11 cellular contexts compared by ENCODE assay signal in the genomic region with DNA sequence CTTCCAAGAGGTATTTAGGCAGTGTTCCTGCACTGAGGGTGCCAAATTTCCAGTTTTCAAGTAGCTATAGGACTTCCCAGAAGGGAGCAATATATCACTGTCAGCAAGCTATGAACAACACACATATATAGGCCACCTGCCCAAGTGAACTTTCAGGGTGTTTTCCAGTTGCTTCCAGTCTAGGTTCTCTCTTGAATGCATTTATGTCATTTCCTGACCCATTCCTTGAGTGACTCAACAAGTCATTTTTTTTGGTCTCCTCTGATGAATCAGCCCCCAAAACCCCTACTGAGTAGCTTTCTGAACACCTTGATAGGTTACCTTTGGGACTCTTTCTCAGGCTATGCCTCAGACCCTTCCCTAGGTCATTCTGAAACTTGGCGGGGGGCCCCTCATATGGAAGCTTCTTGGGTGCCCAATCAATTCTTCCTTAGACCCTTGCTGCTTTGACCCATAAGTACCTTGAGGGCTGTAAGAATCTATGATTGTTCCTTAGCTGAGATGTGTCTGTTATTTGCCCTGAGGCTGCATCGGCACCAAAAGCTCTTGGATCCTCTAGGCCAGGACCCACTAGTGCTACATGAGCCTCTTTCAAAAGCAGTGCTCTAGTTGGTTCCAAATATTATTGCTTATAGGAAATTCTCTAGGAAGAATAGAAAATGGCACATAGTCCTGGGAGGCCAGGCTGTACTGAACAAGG. TPM values are rescaled to one million over a fixed set of nuclear protein-coding genes. Genes with fewer than 3 reads are reported as not detected.
DNase-seq lines count a peak whose midpoint lies in the region; ATAC-seq and TF ChIP-seq lines count a peak whose summit lies in the region.
"Had no signal": no experiment of that assay in that cellular context is flagged by ENCODE, and none has a peak within 500 bp of the region (broad histone marks: within the 10 kb centered on the region; RNA-seq: fewer than 3 reads in every experiment).

No MANE protein-coding gene starts in this region.

- no peak overlapping the region for H3K27ac Mint-ChIP-seq in activated B cell treated with CpG ODN at 0.5 μM for 24 hours

- peak; percentile 65 for ATAC-seq in GM18868 (IDR thresholded peaks at IDR 0.05; ENCODE audit: unreplicated experiment)
- peak; percentile 34 for ATAC-seq in activated B cell treated with CpG ODN at 0.5 μM for 24 hours (ENCODE audit: low read depth)
- ATAC-seq: left cardiac atrium had no signal

- CTCF ChIA-PET in activated B cell treated with CpG ODN at 0.5 μM for 24 hours (lab: Charles Lee): interaction anchor here (1.7 kb wide), 1 partner anchor 17 kb away, joined by 5 read pairs; no protein-coding TSS in a partner anchor

- H3K4me3 Mint-ChIP-seq in activated B cell treated with CpG ODN at 0.5 μM for 24 hours: no peak overlapping the region

- H3K27me3 Mint-ChIP-seq in activated B cell treated with CpG ODN at 0.5 μM for 24 hours: no peaks in the 10 kb centered on the region

- no peak for TF ChIP-seq CTCF in activated B cell treated with CpG ODN at 0.5 μM for 24 hours (IDR thresholded peaks at IDR 0.05)

- H3K9me3 Mint-ChIP-seq in activated B cell treated with CpG ODN at 0.5 μM for 24 hours: no peaks in the 10 kb centered on the region

- intact Hi-C loops in activated B cell treated with CpG ODN at 0.5 μM for 24 hours (cut with micrococcal nuclease): no loop called here

- peaks cover 17% of the 10 kb centered on the region for H3K4me1 Mint-ChIP-seq in activated B cell treated with CpG ODN at 0.5 μM for 24 hours

- H3K36me3 Mint-ChIP-seq in activated B cell treated with CpG ODN at 0.5 μM for 24 hours (ENCODE audit: low read depth): peaks cover 3% of the 10 kb centered on the region

- DNase-seq in D341Med (ENCODE audit: low spot score) (peak; percentile 1), activated B cell treated with CpG ODN at 0.5 μM for 24 hours (no peak), iris pigment epithelial cell (ENCODE audit: low read depth) (peak; percentile 53), DMS114 treated with DMSO at 0.1 percent for 48 hours (lab: John Stamatoyannopoulos, UW; ENCODE audit: unreplicated experiment) (no peak), GM19238 (ENCODE audit: insufficient read length, low spot score) (no peak), NOMO-1 treated with dmso at 0.1 percent for 144 hours (lab: John Stamatoyannopoulos, UW; ENCODE audit: unreplicated experiment) (no peak)
- DNase-seq: DMS 273 treated with DMSO at 0.1 percent for 48 hours, left cardiac atrium, NCI-H1105 treated with DMSO at 0.1 percent for 48 hours, upper lobe of left lung had no signal

- POLR2A ChIA-PET in activated B cell treated with CpG ODN at 0.5 μM for 24 hours (lab: Charles Lee): interaction anchor here (1.1 kb wide), 1 partner anchor 8 kb away, joined by 3 read pairs; no protein-coding TSS in a partner anchor

RNA-seq across cellular contexts. Expression of gene DNAJB5, which starts 12.4 kb away (rescaled TPM):
- total RNA-seq in activated B cell treated with CpG ODN at 0.5 μM for 24 hours: 5.4 and 6.4 TPM in 2 replicates

RNA-seq across cellular contexts. Expression of gene PHF24, which starts 43.9 kb away (rescaled TPM):
- total RNA-seq in activated B cell treated with CpG ODN at 0.5 μM for 24 hours: 0.13 TPM in 1 of 2 replicates, not detected in the other

Comparison
In these comparisons a context has a peak if more than half of its experiments do, and no peak if none do; other contexts are left out.
1. DNase-seq: peak in D341Med (single experiment) and iris pigment epithelial cell (single experiment); none in activated B cell treated with CpG ODN at 0.5 μM for 24 hours (single experiment), DMS114 treated with DMSO at 0.1 percent for 48 hours (single experiment), GM19238 (single experiment) and NOMO-1 treated with dmso at 0.1 percent for 144 hours (single experiment).